ENCODE assay signal across 26 cellular contexts in the genomic region with DNA sequence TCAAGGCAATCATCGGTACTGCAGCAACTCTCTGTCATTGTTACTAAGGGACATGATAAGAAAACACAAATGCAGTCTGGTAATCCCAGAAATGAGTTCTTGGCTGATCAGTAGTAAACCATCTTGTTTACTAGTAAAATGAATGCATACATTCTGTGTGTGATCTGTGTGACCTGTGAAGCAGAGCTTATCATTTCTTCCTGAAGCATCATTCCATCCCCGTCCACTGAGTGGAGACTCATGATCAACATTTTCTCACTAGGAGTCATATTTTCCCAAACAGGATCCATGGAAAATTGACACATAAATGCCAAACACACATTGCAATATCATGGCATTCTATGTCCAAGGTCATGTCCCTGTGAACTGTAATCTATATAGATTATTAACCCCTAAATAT.
DNase-seq lines count a peak whose midpoint lies in the region; ATAC-seq and TF ChIP-seq lines count a peak whose summit lies in the region.
"Had no signal": no experiment of that assay in that cellular context is flagged by ENCODE, and none has a peak within 500 bp of the region (broad histone marks: within the 10 kb centered on the region; RNA-seq: fewer than 3 reads in every experiment).

No MANE protein-coding gene starts in this region.

- H3K27ac ChIP-seq in HCT116 (ENCODE audit: low read depth, low read length) = no peak overlapping the region
- no peak overlapping the region for H3K27ac ChIP-seq in OCI-LY7 (ENCODE audit: low read depth, low read length, poor library complexity, severe bottlenecking)
- H3K27ac ChIP-seq: A549, HL-60, SK-N-MC had no signal

- TF ChIP-seq CTCF in HCT116 (IDR thresholded peaks at IDR 0.05 in 2 of 3, conservative IDR thresholded peaks at IDR 0.05 in 1 of 3; ENCODE audit: borderline replicate concordance in 1 of 3, insufficient read depth in 1 of 3, low read depth in 2 of 3, low read length in 2 of 3) (peak in 1 of 3 experiments; percentile 16; a peak in 1 of 6 replicates), LNCaP clone FGC (IDR thresholded peaks at IDR 0.05; ENCODE audit: control insufficient read depth, extremely low read depth, insufficient read depth) (peak; percentile 46), WTC11 (IDR thresholded peaks at IDR 0.05) (no peak), OCI-LY7 (conservative IDR thresholded peaks at IDR 0.05; ENCODE audit: low read length) (no peak)

- H4K20me1 ChIP-seq in HCT116 (ENCODE audit: insufficient read depth) (no peaks in the 10 kb centered on the region), OCI-LY7 (ENCODE audit: insufficient read depth, low read length) (no peaks in the 10 kb centered on the region)

- peak; percentile 54 for TF ChIP-seq RAD21 in HCT116 (IDR thresholded peaks at IDR 0.05; ENCODE audit: low read depth)

- no peaks in the 10 kb centered on the region for H3K27me3 ChIP-seq in HCT116 (ENCODE audit: insufficient read depth, low read length)
- H3K27me3 ChIP-seq: BE2C had no signal

- CTCF ChIA-PET in HCT116 (lab: Charles Lee) (interaction anchor here (1.0 kb wide), 1 partner anchor 152 kb away, joined by 3 read pairs; no protein-coding TSS in a partner anchor), WTC11 (lab: Charles Lee) (no interaction called here), OCI-LY7 (lab: Charles Lee; ENCODE audit: unreplicated experiment) (no interaction called here)
- CTCF ChIA-PET in activated CD8-positive, alpha-beta memory T cell treated with anti-CD3 and anti-CD28 coated beads, Interleukin-2, amount 10 ng/mL, durations not matched to agents 7 days and 5 days (lab: Charles Lee) = no interaction called here

- H3K9me3 ChIP-seq in HCT116 (ENCODE audit: control insufficient read depth in 1 of 2, insufficient read depth in 1 of 2, low read depth in 1 of 2, low read length in 2 of 2) = no peaks in the 10 kb centered on the region
- no peaks in the 10 kb centered on the region for H3K9me3 ChIP-seq in OCI-LY7 (ENCODE audit: low read length)
- H3K9me3 ChIP-seq: A549, BE2C had no signal

- DNase-seq in HCT116 (ENCODE audit: low read depth, low spot score) (peak; percentile 1), LNCaP clone FGC (ENCODE audit: low read depth) (no peak), WTC11 (ENCODE audit: low spot score) (no peak), left lobe of liver (ENCODE audit: low spot score) (no peak), OCI-LY7 (ENCODE audit: low spot score) (no peak), AML-193 (lab: John Stamatoyannopoulos, UW) (no peak)
- no peak for DNase-seq in activated CD8-positive, alpha-beta memory T cell treated with anti-CD3 and anti-CD28 coated beads, Interleukin-2, amount 10 ng/mL, durations not matched to agents 7 days and 5 days
- DNase-seq in T-helper 2 cell treated with Interferon-gamma antibody and Interleukin-4, amounts not matched to agents 5 μg/mL and 100 μg/mL, for 36 hours (ENCODE audit: low spot score) = no peak
- DNase-seq: BE2C; CD4-positive, CD25-positive, alpha-beta regulatory T cell; DMS79 treated with DMSO at 0.1 percent for 48 hours; GOT3; HCEC 1CT; IMR-90; MM.1S; NCI-H1092; NCI-H1436; NCI-H187 treated with DMSO at 0.1 percent for 48 hours; NCI-H226; NCI-H524; OCI-M1; SHP77; SW 1271 had no signal

- H3K36me3 Mint-ChIP-seq in WTC11 = peaks cover 10% of the 10 kb centered on the region
- H3K36me3 Mint-ChIP-seq in activated CD8-positive, alpha-beta memory T cell treated with anti-CD3 and anti-CD28 coated beads, Interleukin-2, amount 10 ng/mL, durations not matched to agents 7 days and 5 days = no peaks in the 10 kb centered on the region
- no peaks in the 10 kb centered on the region for H3K36me3 Mint-ChIP-seq in T-helper 2 cell treated with Interferon-gamma antibody and Interleukin-4, amounts not matched to agents 5 μg/mL and 100 μg/mL, for 36 hours (ENCODE audit: low read depth)
- H3K36me3 Mint-ChIP-seq: CD4-positive, CD25-positive, alpha-beta regulatory T cell had no signal

- H3K4me1 Mint-ChIP-seq in WTC11 = peaks cover 20% of the 10 kb centered on the region
- H3K4me1 Mint-ChIP-seq in activated CD8-positive, alpha-beta memory T cell treated with anti-CD3 and anti-CD28 coated beads, Interleukin-2, amount 10 ng/mL, durations not matched to agents 7 days and 5 days = no peaks in the 10 kb centered on the region
- H3K4me1 Mint-ChIP-seq in T-helper 2 cell treated with Interferon-gamma antibody and Interleukin-4, amounts not matched to agents 5 μg/mL and 100 μg/mL, for 36 hours (ENCODE audit: low read depth) = no peaks in the 10 kb centered on the region
- H3K4me1 Mint-ChIP-seq: CD4-positive, CD25-positive, alpha-beta regulatory T cell had no signal

- no peak overlapping the region for H3K4me2 ChIP-seq in HCT116 (ENCODE audit: low read length)
- no peak overlapping the region for H3K4me2 ChIP-seq in OCI-LY7 (ENCODE audit: low read length)
- H3K4me2 ChIP-seq: A549 had no signal

- no peak overlapping the region for H3K9ac ChIP-seq in HCT116 (ENCODE audit: low read length)

- no peaks in the 10 kb centered on the region for H3K27me3 Mint-ChIP-seq in WTC11 (ENCODE audit: low read depth)
- H3K27me3 Mint-ChIP-seq in activated CD8-positive, alpha-beta memory T cell treated with anti-CD3 and anti-CD28 coated beads, Interleukin-2, amount 10 ng/mL, durations not matched to agents 7 days and 5 days = no peaks in the 10 kb centered on the region
- no peaks in the 10 kb centered on the region for H3K27me3 Mint-ChIP-seq in T-helper 2 cell treated with Interferon-gamma antibody and Interleukin-4, amounts not matched to agents 5 μg/mL and 100 μg/mL, for 36 hours (ENCODE audit: low read depth)
- H3K27me3 Mint-ChIP-seq: CD4-positive, CD25-positive, alpha-beta regulatory T cell had no signal

- POLR2A ChIA-PET in HCT116 (lab: Charles Lee) (no interaction called here), WTC11 (lab: Charles Lee) (no interaction called here), OCI-LY7 (lab: Charles Lee) (no interaction called here)

- H3K79me2 ChIP-seq in HCT116 (ENCODE audit: insufficient read depth, low read length) (no peaks in the 10 kb centered on the region), OCI-LY7 (ENCODE audit: insufficient read depth, low read depth, low read length) (no peaks in the 10 kb centered on the region)

- no peaks in the 10 kb centered on the region for H3K36me3 ChIP-seq in HCT116 (ENCODE audit: control insufficient read depth in 1 of 2, insufficient read depth in 2 of 2, low read length in 2 of 2)
- H3K36me3 ChIP-seq in OCI-LY7 (ENCODE audit: insufficient read depth, low read length) = no peaks in the 10 kb centered on the region
- H3K36me3 ChIP-seq: BE2C had no signal

- no peaks in the 10 kb centered on the region for H3K9me2 ChIP-seq in HCT116 (ENCODE audit: insufficient read depth)
- no peaks in the 10 kb centered on the region for H3K9me2 ChIP-seq in OCI-LY7 (ENCODE audit: insufficient read depth, low read length)

- RAD21 ChIA-PET in HCT116 (lab: Charles Lee; ENCODE audit: low non-redundant PET in 1 of 2, low total read pairs in 2 of 2, uncharacterized antibody in 2 of 2, unreplicated experiment in 2 of 2) = interaction anchor here in 1 of 2 experiments (0.5 kb wide), 1 partner anchor 610 kb away, joined by 3 read pairs; no protein-coding TSS in a partner anchor

- no TSS peak for BruUV-seq in HCT116 (replicated peaks; lab: Mats Ljungman, UMichigan)
- no TSS peak for BruUV-seq in OCI-LY7 (replicated peaks; lab: Mats Ljungman, UMichigan)

- H3K4me1 ChIP-seq in HCT116 (ENCODE audit: control insufficient read depth in 1 of 2, insufficient read depth in 2 of 2, low read length in 2 of 2) (no peaks in the 10 kb centered on the region), OCI-LY7 (ENCODE audit: insufficient read depth, low read length, poor library complexity, severe bottlenecking) (no peaks in the 10 kb centered on the region)
- H3K4me1 ChIP-seq: A549 had no signal

- peaks cover 22% of the 10 kb centered on the region for H3K9me3 Mint-ChIP-seq in WTC11
- H3K9me3 Mint-ChIP-seq in activated CD8-positive, alpha-beta memory T cell treated with anti-CD3 and anti-CD28 coated beads, Interleukin-2, amount 10 ng/mL, durations not matched to agents 7 days and 5 days (ENCODE audit: low read depth) = no peaks in the 10 kb centered on the region
- H3K9me3 Mint-ChIP-seq in T-helper 2 cell treated with Interferon-gamma antibody and Interleukin-4, amounts not matched to agents 5 μg/mL and 100 μg/mL, for 36 hours = no peaks in the 10 kb centered on the region

- intact Hi-C loops in HCT116 (cut with micrococcal nuclease) = no loop called here
- intact Hi-C loops in OCI-LY7 (cut with micrococcal nuclease; ENCODE audit: unreplicated experiment) = no loop called here

- H3K27ac Mint-ChIP-seq in WTC11 = 0 out of 2 replicates have a peak overlapping the region, but pooled peaks have one; percentile 60
- H3K27ac Mint-ChIP-seq in activated CD8-positive, alpha-beta memory T cell treated with anti-CD3 and anti-CD28 coated beads, Interleukin-2, amount 10 ng/mL, durations not matched to agents 7 days and 5 days = no peak overlapping the region
- no peak overlapping the region for H3K27ac Mint-ChIP-seq in T-helper 2 cell treated with Interferon-gamma antibody and Interleukin-4, amounts not matched to agents 5 μg/mL and 100 μg/mL, for 36 hours
- H3K27ac Mint-ChIP-seq: CD4-positive, CD25-positive, alpha-beta regulatory T cell had no signal

- ATAC-seq in HCT116 (peak; percentile 42; the same call in 1 of the 2 replicates), WTC11 (no peak), left lobe of liver (peak; percentile 78)
- no peak for ATAC-seq in activated CD8-positive, alpha-beta memory T cell treated with anti-CD3 and anti-CD28 coated beads, Interleukin-2, amount 10 ng/mL, durations not matched to agents 7 days and 5 days
- ATAC-seq: A549 had no signal

- TF ChIP-seq POLR2A in HCT116 (IDR thresholded peaks at IDR 0.05; ENCODE audit: borderline replicate concordance, extremely low read depth, insufficient read depth, insufficient read length) = no peak

- H2AFZ ChIP-seq in HCT116 (ENCODE audit: low read depth, low read length, poor library complexity, severe bottlenecking) (no peak overlapping the region), OCI-LY7 (ENCODE audit: low read length) (no peak overlapping the region)

- H3K4me3 Mint-ChIP-seq in WTC11 = no peak overlapping the region
- H3K4me3 Mint-ChIP-seq in activated CD8-positive, alpha-beta memory T cell treated with anti-CD3 and anti-CD28 coated beads, Interleukin-2, amount 10 ng/mL, durations not matched to agents 7 days and 5 days = no peak overlapping the region
- H3K4me3 Mint-ChIP-seq in T-helper 2 cell treated with Interferon-gamma antibody and Interleukin-4, amounts not matched to agents 5 μg/mL and 100 μg/mL, for 36 hours = no peak overlapping the region
- H3K4me3 Mint-ChIP-seq: CD4-positive, CD25-positive, alpha-beta regulatory T cell had no signal

- H3K4me3 ChIP-seq in HCT116 (replicated peaks in 1 of 2; ENCODE audit: low read depth in 1 of 2, low read length in 2 of 2) (no peak overlapping the region), LNCaP clone FGC (ENCODE audit: low read depth, low read length) (no peak overlapping the region), OCI-LY7 (ENCODE audit: low read depth, low read length, poor library complexity, severe bottlenecking) (no peak overlapping the region)
- H3K4me3 ChIP-seq: A549, SK-N-MC had no signal

TF ChIP-seq in HCT116, 20 proteins besides CTCF, POLR2A, EP300 and RAD21 (continues in another document):
- TF ChIP-seq CBX3 (IDR thresholded peaks at IDR 0.05; ENCODE audit: low read depth) (no peak), ZFX (IDR thresholded peaks at IDR 0.05) (no peak)

TF ChIP-seq in WTC11, 78 proteins besides CTCF, POLR2A, EP300 and RAD21 (continues in another document):
- TF ChIP-seq HMGA2 (CRISPR knock-in tag; IDR thresholded peaks at IDR 0.05) = no peak

Comparison
In these comparisons a context has a peak if more than half of its experiments do, and no peak if none do; other contexts are left out.
1. ATAC-seq: peak in HCT116 (single experiment) and left lobe of liver (single experiment); none in WTC11 (single experiment) and activated CD8-positive, alpha-beta memory T cell treated with anti-CD3 and anti-CD28 coated beads, Interleukin-2, amount 10 ng/mL, durations not matched to agents 7 days and 5 days (single experiment).